ENCODE assay signal across 1 cellular context in genomic region chr9:109250311-109250741, GRCh38.
TF ChIP-seq lines count a peak whose summit lies in the region.

No MANE protein-coding gene starts in this region.

TF ChIP-seq in HepG2, 621 proteins besides CTCF, POLR2A, EP300 and RAD21 (continued from another document):
- TF ChIP-seq, protein P1, sequence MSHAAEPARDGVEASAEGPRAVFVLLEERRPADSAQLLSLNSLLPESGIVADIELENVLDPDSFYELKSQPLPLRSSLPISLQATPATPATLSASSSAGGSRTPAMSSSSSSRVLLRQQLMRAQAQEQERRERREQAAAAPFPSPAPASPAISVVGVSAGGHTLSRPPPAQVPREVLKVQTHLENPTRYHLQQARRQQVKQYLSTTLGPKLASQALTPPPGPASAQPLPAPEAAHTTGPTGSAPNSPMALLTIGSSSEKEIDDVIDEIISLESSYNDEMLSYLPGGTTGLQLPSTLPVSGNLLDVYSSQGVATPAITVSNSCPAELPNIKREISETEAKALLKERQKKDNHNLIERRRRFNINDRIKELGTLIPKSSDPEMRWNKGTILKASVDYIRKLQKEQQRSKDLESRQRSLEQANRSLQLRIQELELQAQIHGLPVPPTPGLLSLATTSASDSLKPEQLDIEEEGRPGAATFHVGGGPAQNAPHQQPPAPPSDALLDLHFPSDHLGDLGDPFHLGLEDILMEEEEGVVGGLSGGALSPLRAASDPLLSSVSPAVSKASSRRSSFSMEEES (CRISPR knock-in tag; IDR thresholded peaks at IDR 0.05) = 0 out of 2 replicates have a peak, but pooled peaks have one; percentile 36
- TF ChIP-seq, protein P2, sequence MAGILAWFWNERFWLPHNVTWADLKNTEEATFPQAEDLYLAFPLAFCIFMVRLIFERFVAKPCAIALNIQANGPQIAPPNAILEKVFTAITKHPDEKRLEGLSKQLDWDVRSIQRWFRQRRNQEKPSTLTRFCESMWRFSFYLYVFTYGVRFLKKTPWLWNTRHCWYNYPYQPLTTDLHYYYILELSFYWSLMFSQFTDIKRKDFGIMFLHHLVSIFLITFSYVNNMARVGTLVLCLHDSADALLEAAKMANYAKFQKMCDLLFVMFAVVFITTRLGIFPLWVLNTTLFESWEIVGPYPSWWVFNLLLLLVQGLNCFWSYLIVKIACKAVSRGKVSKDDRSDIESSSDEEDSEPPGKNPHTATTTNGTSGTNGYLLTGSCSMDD (CRISPR knock-in tag; IDR thresholded peaks at IDR 0.05) = no peak
